1 cellular context compared by ENCODE assay signal in the genomic region with DNA sequence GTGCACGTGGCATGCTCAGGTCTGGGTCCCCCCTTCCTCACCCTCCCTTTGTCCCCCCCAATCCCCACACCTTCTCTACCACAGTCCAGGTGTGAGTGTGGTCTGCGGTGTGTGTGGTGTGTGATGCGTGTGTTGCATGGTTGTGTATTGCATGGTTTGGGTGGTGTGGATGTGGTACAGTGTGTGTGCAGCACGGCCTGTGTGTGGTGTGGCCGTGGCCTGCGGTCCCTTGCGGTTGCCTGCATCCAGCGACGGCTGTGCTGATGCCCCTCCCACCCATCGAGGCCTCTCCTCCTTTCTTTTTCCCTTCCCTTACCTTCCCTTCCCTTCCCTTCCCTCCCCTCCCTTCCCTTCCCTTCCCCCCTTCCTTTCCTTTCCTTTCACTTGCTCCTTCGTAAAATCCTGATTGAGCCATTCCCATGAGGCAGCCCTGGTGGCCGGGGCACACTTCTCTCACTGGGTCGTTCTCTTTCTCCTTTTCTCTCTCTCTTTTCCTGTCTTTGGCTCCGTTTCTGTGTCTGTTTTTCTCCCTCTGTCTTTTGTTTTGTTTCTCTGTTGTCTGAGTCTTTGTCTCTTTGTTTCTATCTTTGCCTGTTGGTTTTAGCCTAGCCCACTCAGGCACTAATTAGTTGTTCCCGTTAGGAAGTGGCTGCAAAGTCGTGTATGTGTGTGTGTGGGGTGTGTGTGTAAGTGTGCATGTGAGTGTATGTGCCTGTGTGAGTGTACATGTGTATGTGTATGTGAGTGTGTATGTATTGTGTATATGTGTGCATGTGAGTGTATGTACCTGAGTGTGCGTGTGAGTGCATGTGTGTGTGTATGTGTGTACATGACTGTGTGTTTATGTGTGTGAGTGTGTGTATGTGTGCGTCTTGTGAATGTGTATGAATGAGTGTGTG.
TF ChIP-seq lines count a peak whose summit lies in the region.

No MANE protein-coding gene starts in this region.

TF ChIP-seq in HepG2, 621 proteins besides CTCF, POLR2A, EP300 and RAD21 (continued from another document and continues in another):
- TF ChIP-seq TEAD3 (CRISPR knock-in tag; optimal IDR thresholded peaks at IDR 0.05; ENCODE audit: borderline replicate concordance) (peak; percentile 20), ONECUT2 (CRISPR knock-in tag; IDR thresholded peaks at IDR 0.05) (no peak), EHMT2 (IDR thresholded peaks at IDR 0.05; ENCODE audit: borderline replicate concordance, low read depth, low read length) (no peak), TOPORS (CRISPR knock-in tag; IDR thresholded peaks at IDR 0.05) (no peak), FOXK2 (IDR thresholded peaks at IDR 0.05) (peak; percentile 38; the same call in 1 of the 2 replicates), ZNF510 (CRISPR knock-in tag; IDR thresholded peaks at IDR 0.05; ENCODE audit: low read depth) (no peak), FOXP1 (IDR thresholded peaks at IDR 0.05) (peak; percentile 74), FOXP1 (CRISPR knock-in tag; IDR thresholded peaks at IDR 0.05) (no peak), ZNF124 (CRISPR knock-in tag; IDR thresholded peaks at IDR 0.05) (no peak), FOXA1 (IDR thresholded peaks at IDR 0.05) (peak; percentile 50; the same call in 1 of the 2 replicates), FOXA1 (CRISPR knock-in tag; IDR thresholded peaks at IDR 0.05) (no peak), JUNB (CRISPR knock-in tag; IDR thresholded peaks at IDR 0.05; ENCODE audit: borderline replicate concordance) (peak; percentile 68; the same call in 1 of the 2 replicates), RARG (CRISPR knock-in tag; IDR thresholded peaks at IDR 0.05; ENCODE audit: low read depth) (no peak), RXRA (CRISPR knock-in tag; IDR thresholded peaks at IDR 0.05) (no peak), ADNP (CRISPR knock-in tag; IDR thresholded peaks at IDR 0.05) (no peak), SMAD3 (CRISPR knock-in tag; IDR thresholded peaks at IDR 0.05) (no peak), ZNF224 (CRISPR knock-in tag; IDR thresholded peaks at IDR 0.05) (no peak), TMF1 (CRISPR knock-in tag; IDR thresholded peaks at IDR 0.05; ENCODE audit: low read depth) (no peak), ZSCAN31 (CRISPR knock-in tag; IDR thresholded peaks at IDR 0.05; ENCODE audit: low read depth) (no peak), SMARCE1 (IDR thresholded peaks at IDR 0.05; ENCODE audit: borderline replicate concordance) (no peak), SOX6 (IDR thresholded peaks at IDR 0.05) (peak; percentile 87), SOX6 (CRISPR knock-in tag; IDR thresholded peaks at IDR 0.05) (no peak), NBN (conservative IDR thresholded peaks at IDR 0.05) (peak; percentile 97; the same call in 1 of the 2 replicates), ZNF234 (CRISPR knock-in tag; conservative IDR thresholded peaks at IDR 0.05) (no peak), ZNF567 (CRISPR knock-in tag; IDR thresholded peaks at IDR 0.05; ENCODE audit: borderline replicate concordance) (no peak), SYNCRIP (IDR thresholded peaks at IDR 0.05; ENCODE audit: insufficient read depth, low read depth, low read length) (no peak), PCBP2 (optimal IDR thresholded peaks at IDR 0.05; ENCODE audit: low read depth, low read length, poor library complexity, severe bottlenecking) (peak; percentile 98), NRL (CRISPR knock-in tag; IDR thresholded peaks at IDR 0.05; ENCODE audit: borderline replicate concordance) (0 out of 2 replicates have a peak, but pooled peaks have one; percentile 39), ZNF207 (IDR thresholded peaks at IDR 0.05; ENCODE audit: borderline replicate concordance) (peak; percentile 69; the same call in 1 of the 2 replicates), ZNF317 (CRISPR knock-in tag; IDR thresholded peaks at IDR 0.05) (no peak), ZMYM4 (CRISPR knock-in tag; IDR thresholded peaks at IDR 0.05) (peak; percentile 28; the same call in 1 of the 2 replicates)
- TF ChIP-seq, protein P1, sequence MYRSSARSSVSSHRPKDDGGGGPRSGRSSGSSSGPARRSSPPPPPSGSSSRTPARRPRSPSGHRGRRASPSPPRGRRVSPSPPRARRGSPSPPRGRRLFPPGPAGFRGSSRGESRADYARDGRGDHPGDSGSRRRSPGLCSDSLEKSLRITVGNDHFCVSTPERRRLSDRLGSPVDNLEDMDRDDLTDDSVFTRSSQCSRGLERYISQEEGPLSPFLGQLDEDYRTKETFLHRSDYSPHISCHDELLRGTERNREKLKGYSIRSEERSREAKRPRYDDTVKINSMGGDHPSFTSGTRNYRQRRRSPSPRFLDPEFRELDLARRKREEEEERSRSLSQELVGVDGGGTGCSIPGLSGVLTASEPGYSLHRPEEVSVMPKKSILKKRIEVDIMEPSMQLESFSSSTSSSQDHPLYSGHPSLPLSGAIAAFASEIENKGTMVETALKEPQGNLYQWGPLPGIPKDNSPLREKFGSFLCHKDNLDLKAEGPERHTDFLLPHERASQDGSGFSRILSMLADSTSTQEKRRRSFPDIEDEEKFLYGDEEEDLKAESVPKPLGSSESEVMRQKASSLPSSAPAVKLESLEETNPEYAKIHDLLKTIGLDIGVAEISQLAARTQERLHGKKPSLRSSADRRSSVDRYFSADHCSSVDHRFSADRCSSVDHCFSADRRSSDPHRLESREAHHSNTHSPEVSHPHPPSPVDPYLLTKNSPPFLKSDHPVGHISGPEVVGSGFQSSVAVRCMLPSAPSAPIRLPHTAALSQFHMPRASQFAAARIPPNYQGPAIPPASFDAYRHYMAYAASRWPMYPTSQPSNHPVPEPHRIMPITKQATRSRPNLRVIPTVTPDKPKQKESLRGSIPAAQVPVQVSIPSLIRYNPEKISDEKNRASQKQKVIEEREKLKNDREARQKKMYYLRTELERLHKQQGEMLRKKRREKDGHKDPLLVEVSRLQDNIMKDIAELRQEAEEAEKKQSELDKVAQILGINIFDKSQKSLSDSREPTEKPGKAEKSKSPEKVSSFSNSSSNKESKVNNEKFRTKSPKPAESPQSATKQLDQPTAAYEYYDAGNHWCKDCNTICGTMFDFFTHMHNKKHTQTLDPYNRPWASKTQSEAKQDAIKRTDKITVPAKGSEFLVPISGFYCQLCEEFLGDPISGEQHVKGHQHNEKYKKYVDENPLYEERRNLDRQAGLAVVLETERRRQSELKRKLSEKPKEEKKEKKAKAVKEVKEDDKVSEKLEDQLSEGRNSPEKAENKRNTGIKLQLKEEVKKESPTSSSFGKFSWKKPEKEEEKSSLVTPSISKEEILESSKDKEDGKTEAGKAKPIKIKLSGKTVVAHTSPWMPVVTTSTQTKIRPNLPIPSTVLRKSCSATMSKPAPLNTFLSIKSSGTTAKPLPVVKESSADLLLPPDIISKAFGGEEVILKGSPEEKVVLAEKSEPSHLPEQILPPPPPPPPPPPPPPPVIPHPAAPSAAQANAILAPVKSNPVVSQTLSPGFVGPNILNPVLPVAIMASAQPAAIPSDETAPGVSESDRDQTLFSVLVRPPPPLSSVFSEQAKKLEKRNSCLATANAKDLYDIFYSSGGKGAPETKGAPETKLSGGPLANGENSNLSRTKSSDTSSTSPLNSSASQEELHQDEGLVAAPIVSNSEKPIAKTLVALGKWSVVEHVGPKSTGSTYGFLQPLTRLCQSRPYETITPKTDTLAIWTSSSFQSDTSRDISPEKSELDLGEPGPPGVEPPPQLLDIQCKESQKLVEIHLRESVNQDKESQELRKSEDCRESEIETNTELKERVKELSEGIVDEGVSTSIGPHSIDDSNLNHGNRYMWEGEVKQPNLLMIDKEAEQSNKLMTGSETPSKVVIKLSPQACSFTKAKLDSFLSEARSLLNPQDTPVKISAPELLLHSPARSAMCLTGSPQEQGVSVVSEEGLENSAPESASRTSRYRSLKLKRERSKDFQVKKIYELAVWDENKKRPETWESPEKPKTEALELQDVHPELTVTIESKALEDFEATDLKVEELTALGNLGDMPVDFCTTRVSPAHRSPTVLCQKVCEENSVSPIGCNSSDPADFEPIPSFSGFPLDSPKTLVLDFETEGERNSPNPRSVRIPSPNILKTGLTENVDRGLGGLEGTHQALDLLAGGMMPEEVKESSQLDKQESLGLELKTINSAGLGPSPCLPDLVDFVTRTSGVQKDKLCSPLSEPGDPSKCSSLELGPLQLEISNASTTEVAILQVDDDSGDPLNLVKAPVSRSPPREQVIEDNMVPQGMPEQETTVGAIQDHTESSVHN (CRISPR knock-in tag; IDR thresholded peaks at IDR 0.05) = peak; percentile 47; the same call in 1 of the 2 replicates
- TF ChIP-seq, protein P2, sequence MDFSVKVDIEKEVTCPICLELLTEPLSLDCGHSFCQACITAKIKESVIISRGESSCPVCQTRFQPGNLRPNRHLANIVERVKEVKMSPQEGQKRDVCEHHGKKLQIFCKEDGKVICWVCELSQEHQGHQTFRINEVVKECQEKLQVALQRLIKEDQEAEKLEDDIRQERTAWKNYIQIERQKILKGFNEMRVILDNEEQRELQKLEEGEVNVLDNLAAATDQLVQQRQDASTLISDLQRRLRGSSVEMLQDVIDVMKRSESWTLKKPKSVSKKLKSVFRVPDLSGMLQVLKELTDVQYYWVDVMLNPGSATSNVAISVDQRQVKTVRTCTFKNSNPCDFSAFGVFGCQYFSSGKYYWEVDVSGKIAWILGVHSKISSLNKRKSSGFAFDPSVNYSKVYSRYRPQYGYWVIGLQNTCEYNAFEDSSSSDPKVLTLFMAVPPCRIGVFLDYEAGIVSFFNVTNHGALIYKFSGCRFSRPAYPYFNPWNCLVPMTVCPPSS (IDR thresholded peaks at IDR 0.05) = peak; percentile 89; the same call in 1 of the 2 replicates
- TF ChIP-seq, protein P3, sequence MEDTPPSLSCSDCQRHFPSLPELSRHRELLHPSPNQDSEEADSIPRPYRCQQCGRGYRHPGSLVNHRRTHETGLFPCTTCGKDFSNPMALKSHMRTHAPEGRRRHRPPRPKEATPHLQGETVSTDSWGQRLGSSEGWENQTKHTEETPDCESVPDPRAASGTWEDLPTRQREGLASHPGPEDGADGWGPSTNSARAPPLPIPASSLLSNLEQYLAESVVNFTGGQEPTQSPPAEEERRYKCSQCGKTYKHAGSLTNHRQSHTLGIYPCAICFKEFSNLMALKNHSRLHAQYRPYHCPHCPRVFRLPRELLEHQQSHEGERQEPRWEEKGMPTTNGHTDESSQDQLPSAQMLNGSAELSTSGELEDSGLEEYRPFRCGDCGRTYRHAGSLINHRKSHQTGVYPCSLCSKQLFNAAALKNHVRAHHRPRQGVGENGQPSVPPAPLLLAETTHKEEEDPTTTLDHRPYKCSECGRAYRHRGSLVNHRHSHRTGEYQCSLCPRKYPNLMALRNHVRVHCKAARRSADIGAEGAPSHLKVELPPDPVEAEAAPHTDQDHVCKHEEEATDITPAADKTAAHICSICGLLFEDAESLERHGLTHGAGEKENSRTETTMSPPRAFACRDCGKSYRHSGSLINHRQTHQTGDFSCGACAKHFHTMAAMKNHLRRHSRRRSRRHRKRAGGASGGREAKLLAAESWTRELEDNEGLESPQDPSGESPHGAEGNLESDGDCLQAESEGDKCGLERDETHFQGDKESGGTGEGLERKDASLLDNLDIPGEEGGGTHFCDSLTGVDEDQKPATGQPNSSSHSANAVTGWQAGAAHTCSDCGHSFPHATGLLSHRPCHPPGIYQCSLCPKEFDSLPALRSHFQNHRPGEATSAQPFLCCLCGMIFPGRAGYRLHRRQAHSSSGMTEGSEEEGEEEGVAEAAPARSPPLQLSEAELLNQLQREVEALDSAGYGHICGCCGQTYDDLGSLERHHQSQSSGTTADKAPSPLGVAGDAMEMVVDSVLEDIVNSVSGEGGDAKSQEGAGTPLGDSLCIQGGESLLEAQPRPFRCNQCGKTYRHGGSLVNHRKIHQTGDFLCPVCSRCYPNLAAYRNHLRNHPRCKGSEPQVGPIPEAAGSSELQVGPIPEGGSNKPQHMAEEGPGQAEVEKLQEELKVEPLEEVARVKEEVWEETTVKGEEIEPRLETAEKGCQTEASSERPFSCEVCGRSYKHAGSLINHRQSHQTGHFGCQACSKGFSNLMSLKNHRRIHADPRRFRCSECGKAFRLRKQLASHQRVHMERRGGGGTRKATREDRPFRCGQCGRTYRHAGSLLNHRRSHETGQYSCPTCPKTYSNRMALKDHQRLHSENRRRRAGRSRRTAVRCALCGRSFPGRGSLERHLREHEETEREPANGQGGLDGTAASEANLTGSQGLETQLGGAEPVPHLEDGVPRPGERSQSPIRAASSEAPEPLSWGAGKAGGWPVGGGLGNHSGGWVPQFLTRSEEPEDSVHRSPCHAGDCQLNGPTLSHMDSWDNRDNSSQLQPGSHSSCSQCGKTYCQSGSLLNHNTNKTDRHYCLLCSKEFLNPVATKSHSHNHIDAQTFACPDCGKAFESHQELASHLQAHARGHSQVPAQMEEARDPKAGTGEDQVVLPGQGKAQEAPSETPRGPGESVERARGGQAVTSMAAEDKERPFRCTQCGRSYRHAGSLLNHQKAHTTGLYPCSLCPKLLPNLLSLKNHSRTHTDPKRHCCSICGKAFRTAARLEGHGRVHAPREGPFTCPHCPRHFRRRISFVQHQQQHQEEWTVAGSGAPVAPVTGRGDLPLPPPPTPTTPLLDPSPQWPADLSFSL (CRISPR knock-in tag; IDR thresholded peaks at IDR 0.05) = peak; percentile 87
- TF ChIP-seq, protein P4, sequence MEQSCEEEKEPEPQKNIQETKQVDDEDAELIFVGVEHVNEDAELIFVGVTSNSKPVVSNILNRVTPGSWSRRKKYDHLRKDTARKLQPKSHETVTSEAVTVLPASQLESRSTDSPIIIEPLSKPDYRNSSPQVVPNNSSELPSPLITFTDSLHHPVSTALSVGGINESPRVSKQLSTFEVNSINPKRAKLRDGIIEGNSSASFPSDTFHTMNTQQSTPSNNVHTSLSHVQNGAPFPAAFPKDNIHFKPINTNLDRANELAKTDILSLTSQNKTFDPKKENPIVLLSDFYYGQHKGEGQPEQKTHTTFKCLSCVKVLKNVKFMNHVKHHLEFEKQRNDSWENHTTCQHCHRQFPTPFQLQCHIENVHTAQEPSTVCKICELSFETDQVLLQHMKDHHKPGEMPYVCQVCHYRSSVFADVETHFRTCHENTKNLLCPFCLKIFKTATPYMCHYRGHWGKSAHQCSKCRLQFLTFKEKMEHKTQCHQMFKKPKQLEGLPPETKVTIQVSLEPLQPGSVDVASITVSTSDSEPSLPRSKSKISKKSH (CRISPR knock-in tag; IDR thresholded peaks at IDR 0.05; ENCODE audit: borderline replicate concordance) = no peak
- TF ChIP-seq, protein P5, sequence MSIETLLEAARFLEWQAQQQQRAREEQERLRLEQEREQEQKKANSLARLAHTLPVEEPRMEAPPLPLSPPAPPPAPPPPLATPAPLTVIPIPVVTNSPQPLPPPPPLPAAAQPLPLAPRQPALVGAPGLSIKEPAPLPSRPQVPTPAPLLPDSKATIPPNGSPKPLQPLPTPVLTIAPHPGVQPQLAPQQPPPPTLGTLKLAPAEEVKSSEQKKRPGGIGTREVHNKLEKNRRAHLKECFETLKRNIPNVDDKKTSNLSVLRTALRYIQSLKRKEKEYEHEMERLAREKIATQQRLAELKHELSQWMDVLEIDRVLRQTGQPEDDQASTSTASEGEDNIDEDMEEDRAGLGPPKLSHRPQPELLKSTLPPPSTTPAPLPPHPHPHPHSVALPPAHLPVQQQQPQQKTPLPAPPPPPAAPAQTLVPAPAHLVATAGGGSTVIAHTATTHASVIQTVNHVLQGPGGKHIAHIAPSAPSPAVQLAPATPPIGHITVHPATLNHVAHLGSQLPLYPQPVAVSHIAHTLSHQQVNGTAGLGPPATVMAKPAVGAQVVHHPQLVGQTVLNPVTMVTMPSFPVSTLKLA (IDR thresholded peaks at IDR 0.05) = peak; percentile 60
- TF ChIP-seq, protein P6, sequence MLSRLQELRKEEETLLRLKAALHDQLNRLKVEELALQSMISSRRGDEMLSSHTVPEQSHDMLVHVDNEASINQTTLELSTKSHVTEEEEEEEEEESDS (CRISPR knock-in tag; IDR thresholded peaks at IDR 0.05; ENCODE audit: borderline replicate concordance) = no peak
- TF ChIP-seq, protein P7, sequence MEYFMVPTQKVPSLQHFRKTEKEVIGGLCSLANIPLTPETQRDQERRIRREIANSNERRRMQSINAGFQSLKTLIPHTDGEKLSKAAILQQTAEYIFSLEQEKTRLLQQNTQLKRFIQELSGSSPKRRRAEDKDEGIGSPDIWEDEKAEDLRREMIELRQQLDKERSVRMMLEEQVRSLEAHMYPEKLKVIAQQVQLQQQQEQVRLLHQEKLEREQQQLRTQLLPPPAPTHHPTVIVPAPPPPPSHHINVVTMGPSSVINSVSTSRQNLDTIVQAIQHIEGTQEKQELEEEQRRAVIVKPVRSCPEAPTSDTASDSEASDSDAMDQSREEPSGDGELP (IDR thresholded peaks at IDR 0.05; ENCODE audit: borderline replicate concordance, low read depth) = no peak
